Comparison of ENCODE assay signal across 18 cellular contexts in the genomic region with DNA sequence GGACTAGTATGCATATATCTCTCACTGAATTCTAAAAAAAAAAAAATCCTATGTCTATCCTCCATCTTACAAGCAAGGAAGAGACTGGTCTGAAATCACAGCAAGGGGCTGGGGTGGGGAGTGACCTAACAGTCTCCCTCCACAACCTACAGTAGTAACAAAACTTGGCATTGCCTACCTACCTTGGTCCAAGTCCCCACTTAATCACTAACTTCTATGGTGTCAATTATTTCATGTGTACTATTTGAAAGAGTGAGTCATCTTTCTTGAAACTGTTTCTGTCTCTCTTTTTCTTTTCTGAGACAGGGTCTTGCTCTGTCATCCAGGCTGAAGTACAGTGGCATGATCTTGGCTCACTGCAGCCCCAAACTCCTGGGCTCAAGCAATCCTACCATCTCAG. TPM values are rescaled to one million over a fixed set of nuclear protein-coding genes. Genes with fewer than 3 reads are reported as not detected.
DNase-seq lines count a peak whose midpoint lies in the region; ATAC-seq, FAIRE-seq and TF ChIP-seq lines count a peak whose summit lies in the region.
"Had no signal": no experiment of that assay in that cellular context is flagged by ENCODE, and none has a peak within 500 bp of the region (broad histone marks: within the 10 kb centered on the region; RNA-seq: fewer than 3 reads in every experiment).

No MANE protein-coding gene starts in this region.

- intact Hi-C loops in activated CD8-positive, alpha-beta T cell treated with anti-CD3 and anti-CD28 coated beads for 36 hours (cut with micrococcal nuclease) = no loop called here
- intact Hi-C loops in activated T-helper 2 cell treated with anti-CD3 and anti-CD28 coated beads, Interferon-gamma antibody, Interleukin-2, Interleukin-4, amounts not matched to agents 10 μg/mL and 5 μg/mL and 100 μg/mL, durations not matched to agents 14 hours and 24 hours and 36 hours (cut with micrococcal nuclease) = no loop called here

- H3K4me1 Mint-ChIP-seq in activated CD8-positive, alpha-beta T cell treated with anti-CD3 and anti-CD28 coated beads for 36 hours (ENCODE audit: low read depth) = peaks cover 23% of the 10 kb centered on the region
- H3K4me1 Mint-ChIP-seq in activated CD8-positive, alpha-beta T cell treated with anti-CD3 and anti-CD28 coated beads, Interleukin-2, amount 10 ng/mL, durations not matched to agents 7 days and 5 days (ENCODE audit: low read depth) = peaks cover under 1% of the 10 kb centered on the region
- H3K4me1 Mint-ChIP-seq in activated T-helper 2 cell treated with anti-CD3 and anti-CD28 coated beads, Interferon-gamma antibody, Interleukin-2, Interleukin-4, amounts not matched to agents 10 μg/mL and 5 μg/mL and 100 μg/mL, durations not matched to agents 14 hours and 24 hours and 36 hours (ENCODE audit: low read depth) = peaks cover 18% of the 10 kb centered on the region
- H3K4me1 Mint-ChIP-seq: CD4-positive, alpha-beta memory T cell; IgD-negative memory B cell had no signal

- H3K4me3 Mint-ChIP-seq in activated CD8-positive, alpha-beta T cell treated with anti-CD3 and anti-CD28 coated beads for 36 hours = no peak overlapping the region
- H3K4me3 Mint-ChIP-seq in activated CD8-positive, alpha-beta T cell treated with anti-CD3 and anti-CD28 coated beads, Interleukin-2, amount 10 ng/mL, durations not matched to agents 7 days and 5 days = no peak overlapping the region
- no peak overlapping the region for H3K4me3 Mint-ChIP-seq in activated T-helper 2 cell treated with anti-CD3 and anti-CD28 coated beads, Interferon-gamma antibody, Interleukin-2, Interleukin-4, amounts not matched to agents 10 μg/mL and 5 μg/mL and 100 μg/mL, durations not matched to agents 14 hours and 24 hours and 36 hours (ENCODE audit: low read depth)
- H3K4me3 Mint-ChIP-seq: CD4-positive, alpha-beta memory T cell; IgD-negative memory B cell had no signal

- peak overlapping the region; percentile 72 for H3K27ac Mint-ChIP-seq in activated CD8-positive, alpha-beta T cell treated with anti-CD3 and anti-CD28 coated beads for 36 hours
- no peak overlapping the region for H3K27ac Mint-ChIP-seq in activated CD8-positive, alpha-beta T cell treated with anti-CD3 and anti-CD28 coated beads, Interleukin-2, amount 10 ng/mL, durations not matched to agents 7 days and 5 days
- H3K27ac Mint-ChIP-seq in activated T-helper 2 cell treated with anti-CD3 and anti-CD28 coated beads, Interferon-gamma antibody, Interleukin-2, Interleukin-4, amounts not matched to agents 10 μg/mL and 5 μg/mL and 100 μg/mL, durations not matched to agents 14 hours and 24 hours and 36 hours = peak overlapping the region; percentile 69
- H3K27ac Mint-ChIP-seq: IgD-negative memory B cell had no signal

- H3K27me3 Mint-ChIP-seq in activated CD8-positive, alpha-beta T cell treated with anti-CD3 and anti-CD28 coated beads for 36 hours = no peaks in the 10 kb centered on the region
- no peaks in the 10 kb centered on the region for H3K27me3 Mint-ChIP-seq in activated CD8-positive, alpha-beta T cell treated with anti-CD3 and anti-CD28 coated beads, Interleukin-2, amount 10 ng/mL, durations not matched to agents 7 days and 5 days (ENCODE audit: low read depth)
- no peaks in the 10 kb centered on the region for H3K27me3 Mint-ChIP-seq in activated T-helper 2 cell treated with anti-CD3 and anti-CD28 coated beads, Interferon-gamma antibody, Interleukin-2, Interleukin-4, amounts not matched to agents 10 μg/mL and 5 μg/mL and 100 μg/mL, durations not matched to agents 14 hours and 24 hours and 36 hours (ENCODE audit: low read depth)
- H3K27me3 Mint-ChIP-seq: CD4-positive, alpha-beta memory T cell; IgD-negative memory B cell had no signal

- H3K36me3 Mint-ChIP-seq in activated CD8-positive, alpha-beta T cell treated with anti-CD3 and anti-CD28 coated beads for 36 hours (ENCODE audit: low read depth) = peaks cover 54% of the 10 kb centered on the region
- peaks cover 35% of the 10 kb centered on the region for H3K36me3 Mint-ChIP-seq in activated CD8-positive, alpha-beta T cell treated with anti-CD3 and anti-CD28 coated beads, Interleukin-2, amount 10 ng/mL, durations not matched to agents 7 days and 5 days (ENCODE audit: low read depth)
- H3K36me3 Mint-ChIP-seq in activated T-helper 2 cell treated with anti-CD3 and anti-CD28 coated beads, Interferon-gamma antibody, Interleukin-2, Interleukin-4, amounts not matched to agents 10 μg/mL and 5 μg/mL and 100 μg/mL, durations not matched to agents 14 hours and 24 hours and 36 hours (ENCODE audit: low read depth) = peaks cover 68% of the 10 kb centered on the region

- ATAC-seq in activated CD8-positive, alpha-beta T cell treated with anti-CD3 and anti-CD28 coated beads for 36 hours = peak; percentile 27
- ATAC-seq in activated CD8-positive, alpha-beta T cell treated with anti-CD3 and anti-CD28 coated beads, Interleukin-2, amount 10 ng/mL, durations not matched to agents 7 days and 5 days = no peak
- peak; percentile 50 for ATAC-seq in GM18870 (IDR thresholded peaks at IDR 0.05; ENCODE audit: unreplicated experiment)
- ATAC-seq: A549 had no signal

- H3K9me3 Mint-ChIP-seq in activated CD8-positive, alpha-beta T cell treated with anti-CD3 and anti-CD28 coated beads for 36 hours = no peaks in the 10 kb centered on the region
- no peaks in the 10 kb centered on the region for H3K9me3 Mint-ChIP-seq in activated CD8-positive, alpha-beta T cell treated with anti-CD3 and anti-CD28 coated beads, Interleukin-2, amount 10 ng/mL, durations not matched to agents 7 days and 5 days (ENCODE audit: insufficient read depth)
- no peaks in the 10 kb centered on the region for H3K9me3 Mint-ChIP-seq in activated T-helper 2 cell treated with anti-CD3 and anti-CD28 coated beads, Interferon-gamma antibody, Interleukin-2, Interleukin-4, amounts not matched to agents 10 μg/mL and 5 μg/mL and 100 μg/mL, durations not matched to agents 14 hours and 24 hours and 36 hours
- H3K9me3 Mint-ChIP-seq: IgD-negative memory B cell had no signal

- POLR2A ChIA-PET in activated CD8-positive, alpha-beta T cell treated with anti-CD3 and anti-CD28 coated beads for 36 hours (lab: Charles Lee) = no interaction called here
- POLR2A ChIA-PET in activated CD8-positive, alpha-beta T cell treated with anti-CD3 and anti-CD28 coated beads, Interleukin-2, amount 10 ng/mL, durations not matched to agents 7 days and 5 days (lab: Charles Lee) = no interaction called here

- CTCF ChIA-PET in activated CD8-positive, alpha-beta T cell treated with anti-CD3 and anti-CD28 coated beads for 36 hours (lab: Charles Lee) = interaction anchor here (1.3 kb wide), 1 partner anchor 87 kb away, joined by 6 read pairs; no protein-coding TSS in a partner anchor
- CTCF ChIA-PET in activated CD8-positive, alpha-beta T cell treated with anti-CD3 and anti-CD28 coated beads, Interleukin-2, amount 10 ng/mL, durations not matched to agents 7 days and 5 days (lab: Charles Lee) = interaction anchor here (1.0 to 1.1 kb wide), 2 partner anchors 25 to 60 kb away, joined by 3 to 4 read pairs; no protein-coding TSS in a partner anchor

- FAIRE-seq in RCC 7860 (lab: Jason Lieb, UNC) = no peak
- FAIRE-seq: A549 had no signal

- TF ChIP-seq CTCF in activated CD8-positive, alpha-beta T cell treated with anti-CD3 and anti-CD28 coated beads for 36 hours (IDR thresholded peaks at IDR 0.05) = no peak

- no peak for DNase-seq in activated CD8-positive, alpha-beta T cell treated with anti-CD3 and anti-CD28 coated beads for 36 hours
- no peak for DNase-seq in activated CD8-positive, alpha-beta T cell treated with anti-CD3 and anti-CD28 coated beads, Interleukin-2, amount 10 ng/mL, durations not matched to agents 7 days and 5 days
- no peak for DNase-seq in activated T-helper 2 cell treated with anti-CD3 and anti-CD28 coated beads, Interferon-gamma antibody, Interleukin-2, Interleukin-4, amounts not matched to agents 10 μg/mL and 5 μg/mL and 100 μg/mL, durations not matched to agents 14 hours and 24 hours and 36 hours (ENCODE audit: low spot score)
- peak; percentile 68 for DNase-seq in renal cortical epithelial cell (ENCODE audit: low read depth)
- DNase-seq in SKM-1 treated with dmso at 0.1 percent for 144 hours (lab: John Stamatoyannopoulos, UW; ENCODE audit: unreplicated experiment) = no peak
- no peak for DNase-seq in RCC 7860 (ENCODE audit: low spot score)
- DNase-seq: CD4-positive, alpha-beta memory T cell; DMS153; GDM1; Karpas-422; NCI-H1436; NCI-H1930; NCI-H226; NCI-H524 treated with DMSO at 0.1 percent for 48 hours; RPMI8226 had no signal

RNA-seq across cellular contexts. Expression of gene CHAC1, which starts 36.8 kb away (rescaled TPM):
- total RNA-seq in activated CD8-positive, alpha-beta T cell treated with anti-CD3 and anti-CD28 coated beads for 36 hours = 10 to 100 TPM; 21.9 to 22.6 TPM
- 1 to 10 TPM; 8.3 to 8.9 TPM for total RNA-seq in activated CD8-positive, alpha-beta T cell treated with anti-CD3 and anti-CD28 coated beads, Interleukin-2, amount 10 ng/mL, durations not matched to agents 7 days and 5 days
- total RNA-seq in activated T-helper 2 cell treated with anti-CD3 and anti-CD28 coated beads, Interferon-gamma antibody, Interleukin-2, Interleukin-4, amounts not matched to agents 10 μg/mL and 5 μg/mL and 100 μg/mL, durations not matched to agents 14 hours and 24 hours and 36 hours = 3.6 and 4.5 TPM in 2 replicates
- total RNA-seq in renal cortical epithelial cell = 10.8 and 11.1 TPM in 2 replicates
